Comparison of ENCODE assay signal across 27 cellular contexts in the genomic region with DNA sequence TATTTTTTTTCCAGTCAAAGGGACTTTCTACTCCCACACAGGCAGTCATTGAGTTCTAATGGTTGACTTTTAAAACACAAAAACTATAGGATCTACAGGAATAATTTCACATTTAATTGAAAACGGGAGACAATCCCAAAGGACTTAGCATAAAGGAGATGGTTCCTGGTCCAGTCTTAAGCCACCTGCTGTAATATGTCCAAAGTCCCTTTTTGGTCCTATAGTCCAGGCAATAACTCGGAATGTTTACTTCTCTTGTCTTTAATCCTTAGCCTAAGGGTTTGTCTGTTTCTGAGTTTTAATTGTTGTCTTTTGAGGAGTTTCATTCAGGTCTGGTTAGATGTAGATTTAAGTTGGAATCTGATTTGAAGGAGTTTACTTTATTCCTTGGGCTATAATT.
"Had no signal": no experiment of that assay in that cellular context is flagged by ENCODE, and none has a peak within 500 bp of the region (broad histone marks: within the 10 kb centered on the region; RNA-seq: fewer than 3 reads in every experiment).

No MANE protein-coding gene starts in this region.

- FAIRE-seq: colon, endometrium, endothelial cell of umbilical vein, frontal cortex had no signal

- H3K27ac ChIP-seq: colonic mucosa, coronary artery, dorsolateral prefrontal cortex, epithelial cell of prostate, esophagus muscularis mucosa, esophagus squamous epithelium, foreskin keratinocyte, gastrocnemius medialis, gastroesophageal sphincter, heart left ventricle, heart right ventricle had no signal

- H3K36me3 ChIP-seq: colonic mucosa, esophagus muscularis mucosa, esophagus squamous epithelium, gastrocnemius medialis, gastroesophageal sphincter, heart left ventricle, heart right ventricle had no signal

- H3K9me3 ChIP-seq: colonic mucosa, esophagus muscularis mucosa, esophagus squamous epithelium, gastrocnemius medialis, heart left ventricle, heart right ventricle had no signal

- ATAC-seq: effector memory CD8-positive, alpha-beta T cell; esophagus mucosa; foreskin keratinocyte; gastrocnemius medialis; gastroesophageal sphincter; heart left ventricle; heart right ventricle had no signal

- H3K27me3 ChIP-seq: colonic mucosa, esophagus muscularis mucosa, gastrocnemius medialis, gastroesophageal sphincter, heart left ventricle, heart right ventricle had no signal

- DNase-seq: colonic mucosa; cortex of kidney; dermis blood vessel endothelial cell; dorsolateral prefrontal cortex; effector CD4-positive, alpha-beta T cell; effector memory CD4-positive, alpha-beta T cell; effector memory CD8-positive, alpha-beta T cell; endodermal cell; erythroblast; esophagus squamous epithelium; foreskin fibroblast; foreskin keratinocyte; foreskin melanocyte; gastrocnemius medialis; glutamatergic neuron; head of caudate nucleus; heart left ventricle; heart right ventricle had no signal

- H3K4me1 ChIP-seq: colonic mucosa, esophagus muscularis mucosa, esophagus squamous epithelium, foreskin keratinocyte, gastrocnemius medialis, gastroesophageal sphincter, heart right ventricle had no signal

- H3K4me3 ChIP-seq: colonic mucosa, coronary artery, dorsolateral prefrontal cortex, esophagus muscularis mucosa, esophagus squamous epithelium, gastrocnemius medialis, gastroesophageal sphincter, heart left ventricle, heart right ventricle had no signal
